In genomic region chr22:39350803-39351688, GRCh38 we compare ENCODE assay signal across 1 cellular context.
TF ChIP-seq lines count a peak whose summit lies in the region.

No MANE protein-coding gene starts in this region.

TF ChIP-seq in H1, 55 proteins besides CTCF, POLR2A, EP300 and RAD21:
- TF ChIP-seq KDM4A (IDR thresholded peaks at IDR 0.05; ENCODE audit: low read depth, low read length, severe bottlenecking) = no peak
- no peak for TF ChIP-seq POLR2AphosphoS5 (IDR thresholded peaks at IDR 0.05; ENCODE audit: low read depth, low read length)
- no peak for TF ChIP-seq CTBP2 (IDR thresholded peaks at IDR 0.05; ENCODE audit: borderline replicate concordance, insufficient read depth, insufficient read length, low read length)
- TF ChIP-seq BCL11A (IDR thresholded peaks at IDR 0.05; ENCODE audit: low read depth in 2 of 2, low read length in 2 of 2) = no peak
- no peak for TF ChIP-seq EZH2 (IDR thresholded peaks at IDR 0.05; ENCODE audit: low read depth, low read length, severe bottlenecking)
- no peak for TF ChIP-seq RNF2 (IDR thresholded peaks at IDR 0.05; ENCODE audit: borderline replicate concordance, low read depth, low read length, missing control alignments, poor library complexity, severe bottlenecking)
- no peak for TF ChIP-seq USF2 (IDR thresholded peaks at IDR 0.05; ENCODE audit: low read length)
- TF ChIP-seq CEBPB (IDR thresholded peaks at IDR 0.05; ENCODE audit: low read depth, low read length) = no peak
- TF ChIP-seq CHD1 (IDR thresholded peaks at IDR 0.05; ENCODE audit: low read depth, low read length) = no peak
- no peak for TF ChIP-seq CHD7 (IDR thresholded peaks at IDR 0.05; ENCODE audit: insufficient replicate concordance, low read length)
- TF ChIP-seq TBP (IDR thresholded peaks at IDR 0.05; ENCODE audit: low read depth, low read length) = no peak
- no peak for TF ChIP-seq BRCA1 (IDR thresholded peaks at IDR 0.05; ENCODE audit: low read depth, low read length)
TF ChIP-seq in H1: peak in this region for 0.
